ENCODE assay signal across 21 cellular contexts in genomic region chr22:36971726-36972125, GRCh38. TPM values are rescaled to one million over a fixed set of nuclear protein-coding genes. Genes with fewer than 3 reads are reported as not detected.
A peak's percentile ranks its signal among the peaks of the same experiment; 100 is the strongest.
DNase-seq lines count a peak whose midpoint lies in the region; TF ChIP-seq lines count a peak whose summit lies in the region.
"Had no signal": no experiment of that assay in that cellular context is flagged by ENCODE, and none has a peak within 500 bp of the region (broad histone marks: within the 10 kb centered on the region; RNA-seq: fewer than 3 reads in every experiment).

No MANE protein-coding gene starts in this region.

- no peak for DNase-seq in activated naive CD4-positive, alpha-beta T cell treated with anti-CD3 and anti-CD28 coated beads, Interleukin-2, amount 50 U/mL, for 16 hours
- no peak for DNase-seq in uterus
- DNase-seq in foreskin fibroblast = no peak
- no peak for DNase-seq in NCI-H82 (lab: John Stamatoyannopoulos, UW)
- no peak for DNase-seq in hypothalamus (lab: John Stamatoyannopoulos, UW)
- DNase-seq: CD4-positive, CD25-positive, alpha-beta regulatory T cell; CD8-positive, alpha-beta memory T cell; DMS 273 treated with DMSO at 0.1 percent for 48 hours; DMS79; GF-D8; H9 had no signal

- TF ChIP-seq POLR2A in uterus (IDR thresholded peaks at IDR 0.05) = no peak

- TF ChIP-seq CTCF in uterus (IDR thresholded peaks at IDR 0.05) = no peak
- no peak for TF ChIP-seq CTCF in foreskin fibroblast (IDR thresholded peaks at IDR 0.05; ENCODE audit: low read depth, low read length)

- no peaks in the 10 kb centered on the region for H3K4me1 Mint-ChIP-seq in activated naive CD4-positive, alpha-beta T cell treated with anti-CD3 and anti-CD28 coated beads, Interleukin-2, amount 50 U/mL, for 24 hours
- H3K4me1 Mint-ChIP-seq: B cell; CD4-positive, CD25-positive, alpha-beta regulatory T cell; CD8-positive, alpha-beta memory T cell; GM23338; H9 had no signal

- H3K27ac Mint-ChIP-seq in activated naive CD4-positive, alpha-beta T cell treated with anti-CD3 and anti-CD28 coated beads, Interleukin-2, amount 50 U/mL, for 24 hours = peak overlapping the region; percentile 17
- H3K27ac Mint-ChIP-seq: B cell; CD4-positive, CD25-positive, alpha-beta regulatory T cell; GM23338; H9 had no signal

- H3K9me3 ChIP-seq in muscle layer of colon (ENCODE audit: low read length) (no peaks in the 10 kb centered on the region), uterus (no peaks in the 10 kb centered on the region)
- H3K9me3 ChIP-seq: BLaER1 had no signal

- H3K36me3 ChIP-seq in muscle layer of colon (ENCODE audit: insufficient read depth, low read length) (no peaks in the 10 kb centered on the region), rectal smooth muscle tissue (ENCODE audit: control insufficient read depth, insufficient read depth, low read length) (no peaks in the 10 kb centered on the region), uterus (no peaks in the 10 kb centered on the region)
- H3K36me3 ChIP-seq: BLaER1 had no signal

- peak overlapping the region; percentile 70 for H3K27ac ChIP-seq in muscle layer of colon (ENCODE audit: low read depth, low read length)
- peak overlapping the region; percentile 84 for H3K27ac ChIP-seq in rectal smooth muscle tissue (ENCODE audit: low read depth, low read length)
- peak overlapping the region; percentile 39 to 56 for H3K27ac ChIP-seq in uterus
- H3K27ac ChIP-seq: 22Rv1, BLaER1, C4-2B had no signal

- H3K27me3 ChIP-seq in muscle layer of colon (ENCODE audit: control insufficient read depth in 1 of 2, insufficient read depth in 2 of 2, low read length in 2 of 2) = no peaks in the 10 kb centered on the region
- H3K27me3 ChIP-seq in rectal smooth muscle tissue (ENCODE audit: control insufficient read depth, insufficient read depth, low read length) = no peaks in the 10 kb centered on the region
- H3K27me3 ChIP-seq in uterus = no peaks in the 10 kb centered on the region
- H3K27me3 ChIP-seq: BLaER1 had no signal

- H3K4me1 ChIP-seq in muscle layer of colon (ENCODE audit: insufficient read depth, low read length) (peaks cover 17% of the 10 kb centered on the region), rectal smooth muscle tissue (ENCODE audit: control insufficient read depth, insufficient read depth, low read length) (peaks cover 18% of the 10 kb centered on the region), uterus (peaks cover 4% of the 10 kb centered on the region in 2 donors)

- H3K9me3 Mint-ChIP-seq in activated naive CD4-positive, alpha-beta T cell treated with anti-CD3 and anti-CD28 coated beads, Interleukin-2, amount 50 U/mL, for 24 hours = no peaks in the 10 kb centered on the region
- H3K9me3 Mint-ChIP-seq: CD4-positive, CD25-positive, alpha-beta regulatory T cell; CD8-positive, alpha-beta memory T cell; GM23338; H9 had no signal

- no peak overlapping the region for H3K4me3 ChIP-seq in muscle layer of colon (ENCODE audit: low read depth in 1 of 2, low read length in 2 of 2)
- no peak overlapping the region for H3K4me3 ChIP-seq in rectal smooth muscle tissue (ENCODE audit: low read length)
- H3K4me3 ChIP-seq in uterus = no peak overlapping the region
- H3K4me3 ChIP-seq in foreskin fibroblast (ENCODE audit: low read depth in 1 of 2, low read length in 2 of 2) = no peak overlapping the region
- H3K4me3 ChIP-seq: BLaER1, GM23338 had no signal

- intact Hi-C loops in uterus (cut with DNase I; ENCODE audit: low total_unique reads) = loop anchor here (10.0 kb wide), 1 partner anchor 187 kb away; no protein-coding TSS in a partner anchor

- no peaks in the 10 kb centered on the region for H3K36me3 Mint-ChIP-seq in activated naive CD4-positive, alpha-beta T cell treated with anti-CD3 and anti-CD28 coated beads, Interleukin-2, amount 50 U/mL, for 24 hours
- H3K36me3 Mint-ChIP-seq: CD4-positive, CD25-positive, alpha-beta regulatory T cell; CD8-positive, alpha-beta memory T cell had no signal

- H3K4me3 Mint-ChIP-seq in activated naive CD4-positive, alpha-beta T cell treated with anti-CD3 and anti-CD28 coated beads, Interleukin-2, amount 50 U/mL, for 24 hours = no peak overlapping the region
- H3K4me3 Mint-ChIP-seq: B cell; CD4-positive, CD25-positive, alpha-beta regulatory T cell; CD8-positive, alpha-beta memory T cell; GM23338; H9 had no signal

- H3K9ac ChIP-seq in muscle layer of colon (ENCODE audit: low read length) (no peak overlapping the region), rectal smooth muscle tissue (ENCODE audit: low read length) (no peak overlapping the region)
- H3K9ac ChIP-seq: BLaER1 had no signal

- H3K27me3 Mint-ChIP-seq in activated naive CD4-positive, alpha-beta T cell treated with anti-CD3 and anti-CD28 coated beads, Interleukin-2, amount 50 U/mL, for 24 hours = no peaks in the 10 kb centered on the region
- H3K27me3 Mint-ChIP-seq: B cell had no signal

RNA-seq across cellular contexts. Expression of gene TST, which starts 47.5 kb away (rescaled TPM):
- 10 to 100 TPM; 19.6 to 36.8 (median 25.1) TPM for total RNA-seq in uterus
- total RNA-seq: CD4-positive, CD25-positive, alpha-beta regulatory T cell had no signal

RNA-seq across cellular contexts. Expression of gene MPST, which starts 47.8 kb away (rescaled TPM):
- 100 to 1,000 TPM in 2 of 4 donors, 10 to 100 TPM in 2; 37.1 to 152 (median 84.1) TPM for total RNA-seq in uterus

RNA-seq across cellular contexts. Expression of gene CSF2RB, which starts 58.3 kb away (rescaled TPM):
- 1 to 10 TPM; 3.1 to 7.4 (median 3.5) TPM for total RNA-seq in uterus
- total RNA-seq: G401, GM23338, H4, H9 had no signal
